Comparison of ENCODE assay signal across 15 cellular contexts in the genomic region with DNA sequence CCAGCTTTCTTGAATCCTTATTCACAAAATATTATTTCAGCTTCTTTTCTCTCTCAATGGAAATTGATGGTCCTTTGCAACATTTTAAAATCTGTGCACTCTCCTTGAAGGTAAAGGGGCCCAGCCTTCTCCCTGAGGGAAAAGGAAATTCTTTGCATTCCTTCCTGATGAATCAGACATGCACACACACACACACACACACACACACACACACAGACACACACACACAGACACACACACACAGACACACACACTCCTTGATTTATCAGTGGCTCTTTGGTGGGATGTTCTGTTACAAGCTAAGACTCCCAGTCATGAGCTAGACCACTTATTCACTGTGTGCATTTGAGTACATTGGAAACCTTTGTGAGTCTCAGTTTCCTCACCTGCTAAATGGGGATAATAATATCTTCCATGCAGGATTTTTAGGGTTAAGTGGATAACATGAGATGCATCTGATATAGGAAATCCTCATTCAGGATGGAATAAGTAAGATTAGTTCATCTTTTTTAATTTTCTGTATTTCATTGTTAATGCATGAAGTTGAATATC. TPM values are rescaled to one million over a fixed set of nuclear protein-coding genes. Genes with fewer than 3 reads are reported as not detected.
DNase-seq lines count a peak whose midpoint lies in the region; ATAC-seq, FAIRE-seq and TF ChIP-seq lines count a peak whose summit lies in the region.
"Had no signal": no experiment of that assay in that cellular context is flagged by ENCODE, and none has a peak within 500 bp of the region (broad histone marks: within the 10 kb centered on the region; RNA-seq: fewer than 3 reads in every experiment).

No MANE protein-coding gene starts in this region.

- H3K27ac Mint-ChIP-seq in nephron progenitor cell, result peak overlapping the region; percentile 81
- H3K27ac Mint-ChIP-seq: CD8-positive, alpha-beta T cell had no signal

- H3K4me3 ChIP-seq in H7 (ENCODE audit: insufficient read depth, low read depth, low read length), result no peak overlapping the region
- H3K4me3 ChIP-seq: MG63, spleen had no signal

- FAIRE-seq in D721Med (lab: Jason Lieb, UNC), result no peak

- H3K27me3 Mint-ChIP-seq in nephron progenitor cell (ENCODE audit: low read depth, poor library complexity), result no peaks in the 10 kb centered on the region

- no peak for ATAC-seq in esophagus mucosa
- ATAC-seq: CD8-positive, alpha-beta T cell had no signal

- H3K36me3 ChIP-seq in H7 (replicated peaks; ENCODE audit: control insufficient read depth, insufficient read depth, low read length), result no peaks in the 10 kb centered on the region
- H3K36me3 ChIP-seq: MG63, spleen had no signal

- H3K4me3 Mint-ChIP-seq in nephron progenitor cell, result no peak overlapping the region
- H3K4me3 Mint-ChIP-seq: CD8-positive, alpha-beta T cell had no signal

- peaks cover 39% of the 10 kb centered on the region for H3K9me3 Mint-ChIP-seq in nephron progenitor cell

- DNase-seq in GM03348 (ENCODE audit: low spot score) (peak; percentile 20), RPMI7951 (ENCODE audit: low read depth) (peak; percentile 73), fibroblast of gingiva (ENCODE audit: low read depth) (peak; percentile 36), nephron progenitor cell (no peak), H7 (no peak), D721Med (ENCODE audit: insufficient read length, low spot score) (no peak), cortex of kidney (lab: John Stamatoyannopoulos, UW) (no peak)
- DNase-seq: CD8-positive, alpha-beta T cell; erythroblast; MG63; NCI-H526; spleen had no signal

- no peaks in the 10 kb centered on the region for H3K27me3 ChIP-seq in H7 (ENCODE audit: control insufficient read depth, insufficient read depth, low read length)
- H3K27me3 ChIP-seq: MG63 had no signal

- no peak for TF ChIP-seq CTCF in nephron progenitor cell (IDR thresholded peaks at IDR 0.05)
- no peak for TF ChIP-seq CTCF in D721Med (IDR thresholded peaks at IDR 0.05; ENCODE audit: insufficient read depth, missing control alignments)

- H3K4me1 Mint-ChIP-seq in nephron progenitor cell, result peaks cover 13% of the 10 kb centered on the region

- peaks cover 38% of the 10 kb centered on the region for H3K36me3 Mint-ChIP-seq in nephron progenitor cell (ENCODE audit: low read depth)
- H3K36me3 Mint-ChIP-seq: CD8-positive, alpha-beta T cell had no signal

RNA-seq across cellular contexts. Expression of gene HMGA2, which starts 45.1 kb away (rescaled TPM):
- total RNA-seq in RPMI7951 (2014; rRNA removed; shearing (Covaris generic)), result 17.3 and 20.1 TPM in 2 replicates
- total RNA-seq in esophagus mucosa, result 3.3 TPM
- total RNA-seq in H7 (2014; rRNA removed; shearing (Covaris generic)), result 61.1 and 61.9 TPM in 2 replicates
- total RNA-seq: CD8-positive, alpha-beta T cell; mesenteric fat pad; T-helper 2 cell treated with Interferon-gamma antibody and Interleukin-4, amounts not matched to agents 100 ng/mL and 5 ng/mL, for 36 hours had no signal

Comparison
In these comparisons a context has a peak if more than half of its experiments do, and no peak if none do; other contexts are left out.
1. DNase-seq: peak in GM03348 (single experiment), RPMI7951 (single experiment) and fibroblast of gingiva (single experiment); none in nephron progenitor cell (single experiment), H7 (single experiment), D721Med (single experiment) and cortex of kidney (single experiment).